ENCODE assay signal across 14 cellular contexts in the genomic region with DNA sequence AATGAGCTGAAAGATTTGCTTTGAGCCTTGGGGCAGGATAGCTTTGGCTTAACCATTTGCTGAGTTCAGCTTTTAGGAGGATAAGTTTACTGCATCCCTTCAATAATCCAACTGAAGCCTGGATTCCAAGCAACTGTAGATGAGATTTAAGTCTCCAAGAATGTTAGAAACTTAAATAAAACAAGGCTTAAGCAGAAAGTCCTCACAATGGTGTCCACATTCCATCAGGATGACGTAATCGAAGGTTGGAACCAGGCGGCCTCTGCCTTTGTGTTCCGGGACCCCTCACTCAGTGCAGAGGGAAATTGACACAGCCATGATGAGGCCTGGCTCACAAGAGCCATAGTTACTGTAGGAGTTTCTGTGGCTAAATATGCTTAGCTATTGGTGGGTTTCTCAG.
DNase-seq lines count a peak whose midpoint lies in the region; ATAC-seq and TF ChIP-seq lines count a peak whose summit lies in the region.
"Had no signal": no experiment of that assay in that cellular context is flagged by ENCODE, and none has a peak within 500 bp of the region (broad histone marks: within the 10 kb centered on the region; RNA-seq: fewer than 3 reads in every experiment).

No MANE protein-coding gene starts in this region.

- peak; percentile 63 for DNase-seq in A172 (ENCODE audit: low spot score)
- DNase-seq in M059J (ENCODE audit: low read depth): peak; percentile 69
- DNase-seq in choroid plexus epithelial cell (ENCODE audit: low read depth): peak; percentile 49
- no peak for DNase-seq in left lobe of liver (ENCODE audit: low spot score)
- DNase-seq in hippocampal formation (lab: John Stamatoyannopoulos, UW): no peak
- DNase-seq in NCI-H1417 treated with DMSO at 0.1 percent for 48 hours (lab: John Stamatoyannopoulos, UW): no peak
- DNase-seq in COLO829 (ENCODE audit: low spot score): no peak
- DNase-seq: 8988T; activated CD4-positive, alpha-beta memory T cell treated with anti-CD3 and anti-CD28 coated beads for 36 hours; activated naive CD4-positive, alpha-beta T cell treated with anti-CD3 and anti-CD28 coated beads, Interleukin-2, amount 50 U/mL, for 16 hours; NCI-H1105; NCI-H748 treated with DMSO at 0.1 percent for 48 hours; stimulated activated CD4-positive, alpha-beta T cell treated with anti-CD3 and anti-CD28 coated beads, Interleukin-2, amount 100 ng/mL, for 24 hours had no signal

- ATAC-seq in left lobe of liver: peak; percentile 20
- no peak for ATAC-seq in GM18867 (IDR thresholded peaks at IDR 0.05; ENCODE audit: unreplicated experiment)

- no peak overlapping the region for H3K4me3 ChIP-seq in choroid plexus epithelial cell (ENCODE audit: low read depth, low read length)

- TF ChIP-seq CTCF in choroid plexus epithelial cell (conservative IDR thresholded peaks at IDR 0.05; ENCODE audit: low read depth, low read length): no peak

Comparison
In these comparisons a context has a peak if more than half of its experiments do, and no peak if none do; other contexts are left out.
1. DNase-seq: peak in A172 (single experiment), M059J (single experiment) and choroid plexus epithelial cell (single experiment); none in left lobe of liver (single experiment), hippocampal formation (0 of 2), NCI-H1417 treated with DMSO at 0.1 percent for 48 hours (single experiment) and COLO829 (single experiment).